Comparison of ENCODE assay signal across 1 cellular context in the genomic region with DNA sequence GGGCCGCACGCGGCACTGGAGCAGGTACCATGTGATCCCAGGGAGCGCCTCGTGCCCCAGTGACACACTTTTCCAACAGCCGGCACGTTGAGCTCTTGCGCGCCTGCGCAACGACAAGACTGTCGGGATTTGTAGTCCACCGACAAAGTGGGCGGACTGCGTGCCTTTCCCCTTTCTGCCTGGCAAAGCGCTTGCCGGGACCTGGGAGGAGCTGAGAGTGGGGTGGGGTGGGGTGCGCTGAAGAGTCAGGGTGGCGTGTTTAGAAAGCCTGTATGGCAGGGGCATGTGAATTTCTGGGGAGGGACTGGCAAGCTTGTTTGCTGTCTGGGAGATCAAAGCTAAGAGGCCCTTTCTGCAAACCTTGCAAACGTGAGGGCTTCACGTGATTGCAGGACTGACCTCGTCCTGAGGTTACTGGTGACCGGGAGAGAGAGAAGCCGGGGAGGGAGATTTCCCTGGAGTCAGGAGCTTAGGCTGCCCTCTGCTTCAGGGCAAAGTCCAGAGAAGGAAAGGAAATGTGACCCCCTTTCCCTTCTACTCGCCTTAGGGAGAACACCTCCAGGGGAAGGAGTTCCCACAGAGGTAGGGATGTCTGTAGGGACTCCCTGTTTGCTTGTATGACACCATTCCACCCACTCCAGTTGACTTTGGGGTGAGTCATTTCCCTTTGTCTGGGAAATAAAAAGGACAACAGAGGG.
TF ChIP-seq lines count a peak whose summit lies in the region.

No MANE protein-coding gene starts in this region.

TF ChIP-seq in HepG2, 621 proteins besides CTCF, POLR2A, EP300 and RAD21 (continued from another document and continues in another):
- TF ChIP-seq, protein P1, sequence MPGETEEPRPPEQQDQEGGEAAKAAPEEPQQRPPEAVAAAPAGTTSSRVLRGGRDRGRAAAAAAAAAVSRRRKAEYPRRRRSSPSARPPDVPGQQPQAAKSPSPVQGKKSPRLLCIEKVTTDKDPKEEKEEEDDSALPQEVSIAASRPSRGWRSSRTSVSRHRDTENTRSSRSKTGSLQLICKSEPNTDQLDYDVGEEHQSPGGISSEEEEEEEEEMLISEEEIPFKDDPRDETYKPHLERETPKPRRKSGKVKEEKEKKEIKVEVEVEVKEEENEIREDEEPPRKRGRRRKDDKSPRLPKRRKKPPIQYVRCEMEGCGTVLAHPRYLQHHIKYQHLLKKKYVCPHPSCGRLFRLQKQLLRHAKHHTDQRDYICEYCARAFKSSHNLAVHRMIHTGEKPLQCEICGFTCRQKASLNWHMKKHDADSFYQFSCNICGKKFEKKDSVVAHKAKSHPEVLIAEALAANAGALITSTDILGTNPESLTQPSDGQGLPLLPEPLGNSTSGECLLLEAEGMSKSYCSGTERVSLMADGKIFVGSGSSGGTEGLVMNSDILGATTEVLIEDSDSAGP (CRISPR knock-in tag; IDR thresholded peaks at IDR 0.05; ENCODE audit: borderline replicate concordance): peak; percentile 95
- TF ChIP-seq TBX2 (CRISPR knock-in tag; IDR thresholded peaks at IDR 0.05; ENCODE audit: borderline replicate concordance) (peak; percentile 98), SRF (IDR thresholded peaks at IDR 0.05; ENCODE audit: low read depth, low read length) (peak; percentile 5; the same call in 1 of the 2 replicates), ZNF546 (CRISPR knock-in tag; conservative IDR thresholded peaks at IDR 0.05) (peak; percentile 11; the same call in 1 of the 2 replicates), SRSF1 (optimal IDR thresholded peaks at IDR 0.05; ENCODE audit: low read depth, low read length) (peak; percentile 36), ZNF747 (CRISPR knock-in tag; IDR thresholded peaks at IDR 0.05; ENCODE audit: borderline replicate concordance) (peak; percentile 99), ARID5B (CRISPR knock-in tag; IDR thresholded peaks at IDR 0.05) (peak; percentile 86), ZNF441 (CRISPR knock-in tag; IDR thresholded peaks at IDR 0.05; ENCODE audit: borderline replicate concordance) (peak; percentile 93), SNRNP70 (IDR thresholded peaks at IDR 0.05; ENCODE audit: low read depth, low read length) (no peak), ZNF792 (CRISPR knock-in tag; IDR thresholded peaks at IDR 0.05) (peak; percentile 96; the same call in 1 of the 2 replicates), TP53 (CRISPR knock-in tag; conservative IDR thresholded peaks at IDR 0.05) (0 out of 2 replicates have a peak, but pooled peaks have one; percentile 80), ZNF672 (CRISPR knock-in tag; IDR thresholded peaks at IDR 0.05) (no peak), NFKB2 (CRISPR knock-in tag; IDR thresholded peaks at IDR 0.05; ENCODE audit: borderline replicate concordance) (peak; percentile 100), NCOA5 (CRISPR knock-in tag; IDR thresholded peaks at IDR 0.05) (no peak), MYC (CRISPR knock-in tag; IDR thresholded peaks at IDR 0.05; ENCODE audit: borderline replicate concordance) (peak; percentile 99), E2F2 (CRISPR knock-in tag; IDR thresholded peaks at IDR 0.05; ENCODE audit: borderline replicate concordance) (no peak; the same call in 1 of the 2 replicates), CREB1 (IDR thresholded peaks at IDR 0.05) (peak; percentile 74), CREB1 (CRISPR knock-in tag; IDR thresholded peaks at IDR 0.05) (peak; percentile 60), NR2F2 (IDR thresholded peaks at IDR 0.05; ENCODE audit: borderline replicate concordance, low read depth) (peak; percentile 88), FOXP1 (IDR thresholded peaks at IDR 0.05) (peak; percentile 44), FOXP1 (CRISPR knock-in tag; IDR thresholded peaks at IDR 0.05) (peak; percentile 61; the same call in 1 of the 2 replicates), LRRFIP1 (CRISPR knock-in tag; conservative IDR thresholded peaks at IDR 0.05) (no peak), ETV6 (CRISPR knock-in tag; conservative IDR thresholded peaks at IDR 0.05) (0 out of 2 replicates have a peak, but pooled peaks have one; percentile 55), PHF21A (CRISPR knock-in tag; IDR thresholded peaks at IDR 0.05) (peak; percentile 99), HMG20B (CRISPR knock-in tag; conservative IDR thresholded peaks at IDR 0.05) (peak; percentile 81), ZBTB3 (CRISPR knock-in tag; IDR thresholded peaks at IDR 0.05; ENCODE audit: borderline replicate concordance, low read depth) (peak; percentile 98), YEATS2 (CRISPR knock-in tag; IDR thresholded peaks at IDR 0.05; ENCODE audit: borderline replicate concordance) (no peak), ZBTB1 (CRISPR knock-in tag; IDR thresholded peaks at IDR 0.05; ENCODE audit: borderline replicate concordance) (no peak), MIER3 (CRISPR knock-in tag; IDR thresholded peaks at IDR 0.05; ENCODE audit: borderline replicate concordance) (peak; percentile 75; the same call in 1 of the 2 replicates), MTF2 (CRISPR knock-in tag; IDR thresholded peaks at IDR 0.05; ENCODE audit: borderline replicate concordance) (no peak; the same call in 1 of the 2 replicates), SMAD1 (CRISPR knock-in tag; IDR thresholded peaks at IDR 0.05; ENCODE audit: borderline replicate concordance, low read depth) (peak; percentile 71; the same call in 1 of the 2 replicates), ZSCAN31 (CRISPR knock-in tag; IDR thresholded peaks at IDR 0.05; ENCODE audit: low read depth) (peak; percentile 99), ZNF788 (CRISPR knock-in tag; IDR thresholded peaks at IDR 0.05; ENCODE audit: borderline replicate concordance) (peak; percentile 96; the same call in 1 of the 2 replicates), HNRNPK (IDR thresholded peaks at IDR 0.05; ENCODE audit: low read depth, low read length, poor library complexity, severe bottlenecking) (no peak), RFXANK (CRISPR knock-in tag; IDR thresholded peaks at IDR 0.05) (peak; percentile 56; the same call in 1 of the 2 replicates), ZNF674 (CRISPR knock-in tag; IDR thresholded peaks at IDR 0.05; ENCODE audit: low read depth) (peak; percentile 99; the same call in 1 of the 2 replicates), NCOA2 (CRISPR knock-in tag; IDR thresholded peaks at IDR 0.05) (peak; percentile 96), ZNF782 (CRISPR knock-in tag; IDR thresholded peaks at IDR 0.05; ENCODE audit: borderline replicate concordance) (peak; percentile 98)
- TF ChIP-seq, protein P2, sequence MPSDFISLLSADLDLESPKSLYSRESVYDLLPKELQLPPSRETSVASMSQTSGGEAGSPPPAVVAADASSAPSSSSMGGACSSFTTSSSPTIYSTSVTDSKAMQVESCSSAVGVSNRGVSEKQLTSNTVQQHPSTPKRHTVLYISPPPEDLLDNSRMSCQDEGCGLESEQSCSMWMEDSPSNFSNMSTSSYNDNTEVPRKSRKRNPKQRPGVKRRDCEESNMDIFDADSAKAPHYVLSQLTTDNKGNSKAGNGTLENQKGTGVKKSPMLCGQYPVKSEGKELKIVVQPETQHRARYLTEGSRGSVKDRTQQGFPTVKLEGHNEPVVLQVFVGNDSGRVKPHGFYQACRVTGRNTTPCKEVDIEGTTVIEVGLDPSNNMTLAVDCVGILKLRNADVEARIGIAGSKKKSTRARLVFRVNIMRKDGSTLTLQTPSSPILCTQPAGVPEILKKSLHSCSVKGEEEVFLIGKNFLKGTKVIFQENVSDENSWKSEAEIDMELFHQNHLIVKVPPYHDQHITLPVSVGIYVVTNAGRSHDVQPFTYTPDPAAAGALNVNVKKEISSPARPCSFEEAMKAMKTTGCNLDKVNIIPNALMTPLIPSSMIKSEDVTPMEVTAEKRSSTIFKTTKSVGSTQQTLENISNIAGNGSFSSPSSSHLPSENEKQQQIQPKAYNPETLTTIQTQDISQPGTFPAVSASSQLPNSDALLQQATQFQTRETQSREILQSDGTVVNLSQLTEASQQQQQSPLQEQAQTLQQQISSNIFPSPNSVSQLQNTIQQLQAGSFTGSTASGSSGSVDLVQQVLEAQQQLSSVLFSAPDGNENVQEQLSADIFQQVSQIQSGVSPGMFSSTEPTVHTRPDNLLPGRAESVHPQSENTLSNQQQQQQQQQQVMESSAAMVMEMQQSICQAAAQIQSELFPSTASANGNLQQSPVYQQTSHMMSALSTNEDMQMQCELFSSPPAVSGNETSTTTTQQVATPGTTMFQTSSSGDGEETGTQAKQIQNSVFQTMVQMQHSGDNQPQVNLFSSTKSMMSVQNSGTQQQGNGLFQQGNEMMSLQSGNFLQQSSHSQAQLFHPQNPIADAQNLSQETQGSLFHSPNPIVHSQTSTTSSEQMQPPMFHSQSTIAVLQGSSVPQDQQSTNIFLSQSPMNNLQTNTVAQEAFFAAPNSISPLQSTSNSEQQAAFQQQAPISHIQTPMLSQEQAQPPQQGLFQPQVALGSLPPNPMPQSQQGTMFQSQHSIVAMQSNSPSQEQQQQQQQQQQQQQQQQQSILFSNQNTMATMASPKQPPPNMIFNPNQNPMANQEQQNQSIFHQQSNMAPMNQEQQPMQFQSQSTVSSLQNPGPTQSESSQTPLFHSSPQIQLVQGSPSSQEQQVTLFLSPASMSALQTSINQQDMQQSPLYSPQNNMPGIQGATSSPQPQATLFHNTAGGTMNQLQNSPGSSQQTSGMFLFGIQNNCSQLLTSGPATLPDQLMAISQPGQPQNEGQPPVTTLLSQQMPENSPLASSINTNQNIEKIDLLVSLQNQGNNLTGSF (CRISPR knock-in tag; IDR thresholded peaks at IDR 0.05): peak; percentile 99
- TF ChIP-seq, protein P3, sequence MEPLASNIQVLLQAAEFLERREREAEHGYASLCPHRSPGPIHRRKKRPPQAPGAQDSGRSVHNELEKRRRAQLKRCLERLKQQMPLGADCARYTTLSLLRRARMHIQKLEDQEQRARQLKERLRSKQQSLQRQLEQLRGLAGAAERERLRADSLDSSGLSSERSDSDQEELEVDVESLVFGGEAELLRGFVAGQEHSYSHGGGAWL (CRISPR knock-in tag; IDR thresholded peaks at IDR 0.05): peak; percentile 99
- TF ChIP-seq, protein P4, sequence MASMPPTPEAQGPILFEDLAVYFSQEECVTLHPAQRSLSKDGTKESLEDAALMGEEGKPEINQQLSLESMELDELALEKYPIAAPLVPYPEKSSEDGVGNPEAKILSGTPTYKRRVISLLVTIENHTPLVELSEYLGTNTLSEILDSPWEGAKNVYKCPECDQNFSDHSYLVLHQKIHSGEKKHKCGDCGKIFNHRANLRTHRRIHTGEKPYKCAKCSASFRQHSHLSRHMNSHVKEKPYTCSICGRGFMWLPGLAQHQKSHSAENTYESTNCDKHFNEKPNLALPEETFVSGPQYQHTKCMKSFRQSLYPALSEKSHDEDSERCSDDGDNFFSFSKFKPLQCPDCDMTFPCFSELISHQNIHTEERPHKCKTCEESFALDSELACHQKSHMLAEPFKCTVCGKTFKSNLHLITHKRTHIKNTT (CRISPR knock-in tag; IDR thresholded peaks at IDR 0.05): no peak
- TF ChIP-seq, protein P5, sequence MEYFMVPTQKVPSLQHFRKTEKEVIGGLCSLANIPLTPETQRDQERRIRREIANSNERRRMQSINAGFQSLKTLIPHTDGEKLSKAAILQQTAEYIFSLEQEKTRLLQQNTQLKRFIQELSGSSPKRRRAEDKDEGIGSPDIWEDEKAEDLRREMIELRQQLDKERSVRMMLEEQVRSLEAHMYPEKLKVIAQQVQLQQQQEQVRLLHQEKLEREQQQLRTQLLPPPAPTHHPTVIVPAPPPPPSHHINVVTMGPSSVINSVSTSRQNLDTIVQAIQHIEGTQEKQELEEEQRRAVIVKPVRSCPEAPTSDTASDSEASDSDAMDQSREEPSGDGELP (IDR thresholded peaks at IDR 0.05; ENCODE audit: borderline replicate concordance, low read depth): peak; percentile 54; the same call in 1 of the 2 replicates
